Comparison of ENCODE assay signal across 10 cellular contexts in the genomic region with DNA sequence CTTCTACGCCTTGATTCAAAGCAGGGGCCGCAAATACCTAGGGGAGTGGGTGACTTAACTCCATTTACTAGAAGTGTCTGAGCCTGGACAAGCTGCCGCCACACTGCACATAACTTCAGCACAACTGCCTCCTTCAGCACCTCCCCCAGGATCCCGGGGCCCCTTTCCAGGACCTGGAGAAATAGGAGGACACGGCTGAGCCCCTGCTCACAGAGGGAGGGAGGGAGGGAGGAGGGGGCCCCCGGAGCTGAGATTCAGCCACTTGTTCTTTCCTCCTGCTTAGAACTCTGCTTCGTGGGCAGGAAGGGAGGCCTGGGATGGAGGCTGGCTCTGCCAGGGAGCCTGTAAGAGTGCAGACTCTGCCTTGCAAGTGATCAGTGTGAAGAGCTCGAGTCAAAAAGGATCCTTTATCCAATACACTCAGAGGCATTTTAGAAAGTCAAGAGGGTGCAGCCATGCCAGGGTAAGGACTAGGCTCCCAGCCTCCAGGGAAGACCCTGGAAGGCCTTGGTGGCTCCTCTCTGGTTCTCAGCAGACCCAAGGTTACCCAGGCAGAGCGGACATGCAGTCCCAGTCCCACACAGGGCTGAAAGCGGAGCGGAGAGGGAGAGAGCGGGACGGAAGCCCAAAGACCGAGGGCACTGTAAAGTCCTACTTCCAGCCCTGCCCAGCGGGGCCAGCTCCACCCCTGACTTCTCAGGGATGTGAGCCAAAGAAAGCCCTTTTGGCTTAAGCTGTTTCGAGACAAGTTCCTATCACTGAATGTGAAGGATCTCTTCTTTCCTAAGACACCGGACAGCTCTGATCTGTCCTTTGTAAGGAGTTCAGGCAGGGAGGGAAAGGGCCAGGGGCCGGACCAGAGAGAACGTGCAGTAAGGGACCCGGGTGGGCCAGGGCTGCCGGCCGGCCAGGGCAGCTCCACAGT. TPM values are rescaled to one million over a fixed set of nuclear protein-coding genes. Genes with fewer than 3 reads are reported as not detected.
DNase-seq lines count a peak whose midpoint lies in the region; TF ChIP-seq lines count a peak whose summit lies in the region.
"Had no signal": no experiment of that assay in that cellular context is flagged by ENCODE, and none has a peak within 500 bp of the region (broad histone marks: within the 10 kb centered on the region; RNA-seq: fewer than 3 reads in every experiment).

No MANE protein-coding gene starts in this region.

- H3K27me3 Mint-ChIP-seq in immature natural killer cell (ENCODE audit: low read depth in 3 of 3), result peaks cover 2 to 17% (median 4%) of the 10 kb centered on the region in 3 donors

- no peak overlapping the region for H3K9ac ChIP-seq in muscle layer of colon (ENCODE audit: low read length)

- H3K27ac ChIP-seq in muscle layer of colon (ENCODE audit: low read depth, low read length) (peak overlapping the region; percentile 83), tibial nerve (peak overlapping the region; percentile 69 to 87 (median 80))

- H3K4me1 ChIP-seq in muscle layer of colon (ENCODE audit: insufficient read depth, low read length) (peaks cover 33% of the 10 kb centered on the region), tibial nerve (peaks cover 0 to 55% (median 17%) of the 10 kb centered on the region in 4 donors)

- peak in 1 of 2 donors; percentile 8 for TF ChIP-seq EP300 in tibial nerve (IDR thresholded peaks at IDR 0.05)

- no peak for TF ChIP-seq CTCF in fibroblast of the aortic adventitia (IDR thresholded peaks at IDR 0.05; ENCODE audit: insufficient read depth, low read length)
- TF ChIP-seq CTCF in tibial nerve (IDR thresholded peaks at IDR 0.05), result no peak

- 36 to 44% methylated on average over 22 of the region's 22 CpGs for WGBS in tibial nerve, 2 donors

- H3K27me3 ChIP-seq in muscle layer of colon (ENCODE audit: control insufficient read depth in 1 of 2, insufficient read depth in 2 of 2, low read length in 2 of 2) (no peaks in the 10 kb centered on the region), tibial nerve (no peaks in the 10 kb centered on the region)

- no peaks in the 10 kb centered on the region for H3K4me1 Mint-ChIP-seq in immature natural killer cell

- H3K36me3 ChIP-seq in muscle layer of colon (ENCODE audit: insufficient read depth, low read length) (no peaks in the 10 kb centered on the region), tibial nerve (no peaks in the 10 kb centered on the region)

- no peaks in the 10 kb centered on the region for H3K9me3 ChIP-seq in muscle layer of colon (ENCODE audit: low read length)
- H3K9me3 ChIP-seq in tibial nerve, result no peaks in the 10 kb centered on the region

- no peaks in the 10 kb centered on the region for H3K36me3 Mint-ChIP-seq in immature natural killer cell

- H3K9me3 Mint-ChIP-seq in immature natural killer cell, result no peaks in the 10 kb centered on the region
- H3K9me3 Mint-ChIP-seq: IgD-negative memory B cell had no signal

- peak overlapping the region; percentile 39 for H3K4me3 ChIP-seq in fibroblast of the aortic adventitia (ENCODE audit: low read depth, low read length)
- peak overlapping the region; percentile 5 to 23 for H3K4me3 ChIP-seq in muscle layer of colon (ENCODE audit: low read depth in 1 of 2, low read length in 2 of 2)
- peak overlapping the region; percentile 24 to 50 (median 34) for H3K4me3 ChIP-seq in tibial nerve

- TF ChIP-seq POLR2A in tibial nerve (IDR thresholded peaks at IDR 0.05), result no peak

- no peak overlapping the region for H3K27ac Mint-ChIP-seq in immature natural killer cell

- no peak overlapping the region for H3K4me3 Mint-ChIP-seq in immature natural killer cell

- DNase-seq in amniotic epithelial cell (ENCODE audit: low read depth) (peak; percentile 36), fibroblast of the aortic adventitia (ENCODE audit: low read depth) (peak; percentile 84), tibial nerve (ENCODE audit: low spot score in 2 of 2) (peak in 1 of 2 donors; percentile 45), immature natural killer cell (no peak), T-helper 9 cell (no peak), EL (no peak), 8988T (no peak)
- DNase-seq: foreskin melanocyte had no signal

RNA-seq across cellular contexts. Expression of gene ARMC9, which starts 8.6 kb away (rescaled TPM):
- total RNA-seq in fibroblast of the aortic adventitia (ENCODE audit: low replicate concordance) (94.4 and 97.4 TPM in 2 replicates), tibial nerve (10 to 100 TPM in 3 of 4 donors, 1 to 10 TPM in 1; 8.7 to 30.0 (median 18.6) TPM)
- polyA plus RNA-seq in immature natural killer cell, result 1 to 10 TPM in 1 of 3 donors, under 1 TPM in 1, not detected in 1; 0.94 to 1.1 TPM

Comparison
In these comparisons a context has a peak if more than half of its experiments do, and no peak if none do; other contexts are left out.
1. DNase-seq: peak in amniotic epithelial cell (single experiment) and fibroblast of the aortic adventitia (single experiment); none in immature natural killer cell (0 of 3), T-helper 9 cell (single experiment), EL (single experiment) and 8988T (single experiment).
2. Peak in every context shown above with its lines, with median percentiles within 50 percentile points of each other: H3K4me3 ChIP-seq.